7 cellular contexts compared by ENCODE assay signal in genomic region chr10:72334832-72335393, GRCh38. TPM values are rescaled to one million over a fixed set of nuclear protein-coding genes. Genes with fewer than 3 reads are reported as not detected.
DNase-seq lines count a peak whose midpoint lies in the region; ATAC-seq lines count a peak whose summit lies in the region.

No MANE protein-coding gene starts in this region.

- peaks cover 41% of the 10 kb centered on the region for H3K36me3 ChIP-seq in iPS-20b (ENCODE audit: insufficient read depth, low read depth, low read length)

- peak overlapping the region; percentile 22 for H3K27ac ChIP-seq in iPS-20b (ENCODE audit: low read length)

- peaks cover 18% of the 10 kb centered on the region for H3K4me1 ChIP-seq in iPS-20b (ENCODE audit: insufficient read depth, low read length)

- peak overlapping the region; percentile 88 to 90 for H3K27ac Mint-ChIP-seq in T-cell

- H3K9me3 Mint-ChIP-seq in T-cell: no peaks in the 10 kb centered on the region

- H3K4me1 Mint-ChIP-seq in T-cell: peaks cover 72 to 80% (median 74%) of the 10 kb centered on the region in 3 donors

- peak; percentile 64 for ATAC-seq in GM19043 (IDR thresholded peaks at IDR 0.05; ENCODE audit: low read depth, unreplicated experiment)
- ATAC-seq in HG03196 (IDR thresholded peaks at IDR 0.05; ENCODE audit: unreplicated experiment): peak; percentile 45
- ATAC-seq in T-cell (replicated peaks in 1 of 4): peak; percentile 51 to 71 (median 66)

- POLR2A ChIA-PET in T-cell (lab: Charles Lee): interaction anchor here in 1 of 2 donors (0.6 to 1.6 kb wide), 4 partner anchors 11 to 114 kb away, joined by 3 to 7 read pairs (median 5); no protein-coding TSS in a partner anchor

- H3K4me3 ChIP-seq in iPS-20b (ENCODE audit: low read length): no peak overlapping the region

- DNase-seq in T-cell (peak; percentile 58 to 97 (median 91)), anterior cingulate cortex (lab: John Stamatoyannopoulos, UW) (peak in 48 of 58 donors; percentile 32 to 82 (median 67)), smooth muscle cell of the brain vasculature (ENCODE audit: low read depth, low spot score) (peak; percentile 100), SHP77 (lab: John Stamatoyannopoulos, UW) (no peak)

- H3K27me3 ChIP-seq in iPS-20b (ENCODE audit: insufficient read depth, low read length): no peaks in the 10 kb centered on the region

- H3K9me3 ChIP-seq in iPS-20b (ENCODE audit: insufficient read depth, low read depth, low read length): no peaks in the 10 kb centered on the region

- H3K4me3 Mint-ChIP-seq in T-cell: peak overlapping the region; percentile 25 to 85 (median 55)

- peaks cover 4% of the 10 kb centered on the region for H3K36me3 Mint-ChIP-seq in T-cell

- CTCF ChIA-PET in T-cell (lab: Charles Lee): interaction anchor here (0.6 to 4.2 kb wide), 10 partner anchors 15 to 286 kb away, joined by 3 to 19 read pairs (median 4); no protein-coding TSS in a partner anchor

- no peaks in the 10 kb centered on the region for H3K27me3 Mint-ChIP-seq in T-cell

- peak overlapping the region; percentile 18; the same call in 1 of the 2 replicates for H3K9ac ChIP-seq in iPS-20b (ENCODE audit: low read depth, low read length)

RNA-seq across cellular contexts. Expression of gene DNAJB12, which starts 19.8 kb away (rescaled TPM):
- total RNA-seq in T-cell: 10 to 100 TPM; 27.1 to 41.4 (median 31.2) TPM

Comparison
In these comparisons a context has a peak if more than half of its experiments do, and no peak if none do; other contexts are left out.
1. DNase-seq: peak in T-cell (34 of 34), anterior cingulate cortex (48 of 58) and smooth muscle cell of the brain vasculature (single experiment); none in SHP77 (0 of 2).
2. Peak in every context shown above with its lines, with median percentiles within 50 percentile points of each other: ATAC-seq.